21 cellular contexts compared by ENCODE assay signal in genomic region chr9:73202992-73203391, GRCh38. TPM values are rescaled to one million over a fixed set of nuclear protein-coding genes. Genes with fewer than 3 reads are reported as not detected.
A peak's percentile ranks its signal among the peaks of the same experiment; 100 is the strongest.
DNase-seq lines count a peak whose midpoint lies in the region; ATAC-seq, FAIRE-seq and TF ChIP-seq lines count a peak whose summit lies in the region.
"Had no signal": no experiment of that assay in that cellular context is flagged by ENCODE, and none has a peak within 500 bp of the region (broad histone marks: within the 10 kb centered on the region; RNA-seq: fewer than 3 reads in every experiment).

No MANE protein-coding gene starts in this region.

- H3K9me3 ChIP-seq in H1 (ENCODE audit: insufficient read depth in 2 of 2, low read depth in 1 of 2, low read length in 1 of 2), result no peaks in the 10 kb centered on the region
- H3K9me3 ChIP-seq: BE2C had no signal

- H3K9me3 Mint-ChIP-seq in CD14-positive monocyte, result peaks cover 0 to 3% (median 0%) of the 10 kb centered on the region in 7 donors
- H3K9me3 Mint-ChIP-seq: CD8-positive, alpha-beta memory T cell; T-cell had no signal

- intact Hi-C loops in CD14-positive monocyte (cut with micrococcal nuclease), result no loop called here

- CTCF ChIA-PET in H1 (lab: Charles Lee; ENCODE audit: partially characterized antibody), result interaction anchor here (0.6 to 3.5 kb wide), 5 partner anchors 37 to 1441 kb away, joined by 3 to 18 read pairs (median 3); no protein-coding TSS in a partner anchor

- H3K14ac ChIP-seq in H1 (ENCODE audit: insufficient read length), result no peak overlapping the region

- no peak overlapping the region for H3K56ac ChIP-seq in H1 (replicated peaks; ENCODE audit: insufficient read length, low read depth, low read length)

- H3K4me3 ChIP-seq in H1 (ENCODE audit: extremely low read depth in 1 of 4, insufficient read depth in 2 of 4, low read depth in 3 of 4, low read length in 4 of 4), result no peak overlapping the region
- H3K4me3 ChIP-seq: PC-9 had no signal

- H3K4me1 ChIP-seq in H1 (replicated peaks in 1 of 4; ENCODE audit: control insufficient read depth in 3 of 4, insufficient read depth in 4 of 4, low read length in 3 of 4), result 0 out of 7 replicates have a peak, but pooled peaks cover 0 to 4% (median 0%) of the 10 kb centered on the region in 4 experiments
- H3K4me1 ChIP-seq: BE2C had no signal

- H3K18ac ChIP-seq in H1 (ENCODE audit: extremely low read depth, low read length), result no peak overlapping the region

- no peak overlapping the region for H2BK12ac ChIP-seq in H1 (ENCODE audit: low read depth, low read length)

- TF ChIP-seq RAD21 in H1 (IDR thresholded peaks at IDR 0.05 in 1 of 2, conservative IDR thresholded peaks at IDR 0.05 in 1 of 2; ENCODE audit: low read depth in 2 of 2, low read length in 2 of 2), result no peak

- no peak overlapping the region for H3K23ac ChIP-seq in H1 (ENCODE audit: insufficient read length)

- no peak overlapping the region for H4K91ac ChIP-seq in H1 (replicated peaks; ENCODE audit: insufficient read length, low read length)

- TF ChIP-seq EP300 in H1 (IDR thresholded peaks at IDR 0.05; ENCODE audit: borderline replicate concordance in 1 of 2, low read depth in 2 of 2, low read length in 2 of 2), result no peak

- H3K27me3 Mint-ChIP-seq in CD14-positive monocyte (ENCODE audit: low read depth in 3 of 3), result peaks cover 0 to 2% (median 1%) of the 10 kb centered on the region in 3 donors

- H4K8ac ChIP-seq in H1 (ENCODE audit: extremely low read depth, insufficient read depth, low read length), result no peak overlapping the region

- H3K27ac ChIP-seq in H1 (ENCODE audit: low read depth, low read length), result no peak overlapping the region
- H3K27ac ChIP-seq: PC-9 had no signal

- no peak for TF ChIP-seq POLR2A in H1 (IDR thresholded peaks at IDR 0.05; ENCODE audit: control extremely low read depth in 1 of 2, low read depth in 2 of 2, low read length in 2 of 2)

- no peak overlapping the region for H2AK5ac ChIP-seq in H1 (ENCODE audit: low read depth, low read length)

- H3K79me2 ChIP-seq in H1 (ENCODE audit: control insufficient read depth in 1 of 2, insufficient read depth in 2 of 2, low read length in 2 of 2), result no peaks in the 10 kb centered on the region

- peak overlapping the region; percentile 28 to 87 (median 64) for H3K27ac Mint-ChIP-seq in CD14-positive monocyte
- H3K27ac Mint-ChIP-seq: CD8-positive, alpha-beta memory T cell; T-cell had no signal

- no peaks in the 10 kb centered on the region for H3K36me3 Mint-ChIP-seq in CD14-positive monocyte
- H3K36me3 Mint-ChIP-seq: CD8-positive, alpha-beta memory T cell; T-cell had no signal

- H3K4me1 Mint-ChIP-seq in CD14-positive monocyte, result peaks cover 26% of the 10 kb centered on the region
- H3K4me1 Mint-ChIP-seq: T-cell had no signal

- 0% methylated on average over 1 of the region's 1 CpG; no CpG with 5 or more reads in 1 of the 2 experiments for WGBS in H1 (ENCODE audit: extremely low coverage in 1 of 2, insufficient coverage in 1 of 2, insufficient read length in 1 of 2, insufficient replicate concordance in 2 of 2, low coverage in 1 of 2, low lambda C conversion rate in 2 of 2, missing lambda C conversion rate in 1 of 2), 2 experiments

- no peak overlapping the region for H2BK5ac ChIP-seq in H1 (ENCODE audit: low read depth, low read length)

- no peaks in the 10 kb centered on the region for H3K27me3 ChIP-seq in H1 (replicated peaks in 1 of 4; ENCODE audit: control insufficient read depth in 3 of 4, extremely low read depth in 1 of 4, insufficient read depth in 3 of 4, low read length in 3 of 4)
- H3K27me3 ChIP-seq: BE2C had no signal

- H4K20me1 ChIP-seq in H1 (replicated peaks in 1 of 2; ENCODE audit: control insufficient read depth in 1 of 2, insufficient read depth in 2 of 2, low read length in 2 of 2), result no peaks in the 10 kb centered on the region

- no peak overlapping the region for H3K4ac ChIP-seq in H1 (replicated peaks; ENCODE audit: insufficient read length, low read depth, low read length)

- no peak overlapping the region for H3K9ac ChIP-seq in H1 (replicated peaks in 1 of 4; ENCODE audit: extremely low read depth in 1 of 4, low read depth in 3 of 4, low read length in 3 of 4)

- DNase-seq in CD14-positive monocyte (ENCODE audit: low spot score), result peak; percentile 58
- peak; percentile 73 for DNase-seq in MV-4-11 (lab: John Stamatoyannopoulos, UW)
- DNase-seq in H1 (ENCODE audit: low read depth in 1 of 2, low spot score in 2 of 2), result no peak
- DNase-seq in mesenteric fat pad (ENCODE audit: low spot score), result no peak
- no peak for DNase-seq in ureter (ENCODE audit: low spot score)
- DNase-seq: BE2C; CD8-positive, alpha-beta memory T cell; KBM-7; NCI-H1105 treated with DMSO at 0.1 percent for 48 hours; NCI-H1694 treated with DMSO at 0.1 percent for 48 hours; NCI-H2107; NCI-H2227 treated with DMSO at 0.1 percent for 48 hours; NCI-H524; PC-9; T-cell; T-helper 9 cell had no signal

- POLR2A ChIA-PET in H1 (lab: Charles Lee; ENCODE audit: partially characterized antibody), result no interaction called here

- H3K36me3 ChIP-seq in H1 (ENCODE audit: control insufficient read depth in 2 of 4, insufficient read depth in 4 of 4, low read length in 3 of 4), result no peaks in the 10 kb centered on the region
- H3K36me3 ChIP-seq: BE2C had no signal

- no peak for FAIRE-seq in H1 (lab: Jason Lieb, UNC)
- FAIRE-seq: GM12892, GM19239 had no signal

- no peak overlapping the region for H3K4me2 ChIP-seq in H1 (ENCODE audit: insufficient read depth in 1 of 2, low read depth in 2 of 2, low read length in 2 of 2)
- H3K4me2 ChIP-seq: PC-9 had no signal

- peak overlapping the region in 1 of 2 donors; percentile 43 for H3K4me3 Mint-ChIP-seq in CD14-positive monocyte
- H3K4me3 Mint-ChIP-seq: CD8-positive, alpha-beta memory T cell; T-cell had no signal

- no peak overlapping the region for H2BK20ac ChIP-seq in H1 (ENCODE audit: low read length)

- no peaks in the 10 kb centered on the region for H3K23me2 ChIP-seq in H1 (ENCODE audit: low read depth, low read length)

- H2AFZ ChIP-seq in H1 (ENCODE audit: low read length), result peak overlapping the region; percentile 42; the same call in 1 of the 2 replicates
- H2AFZ ChIP-seq: PC-9 had no signal

- no peaks in the 10 kb centered on the region for H3K79me1 ChIP-seq in H1 (ENCODE audit: low read depth, low read length)

- TF ChIP-seq CTCF in CD14-positive monocyte (IDR thresholded peaks at IDR 0.05) (no peak), H1 (IDR thresholded peaks at IDR 0.05; ENCODE audit: control extremely low read depth in 1 of 3, insufficient read depth in 1 of 3, low read depth in 1 of 3, low read length in 3 of 3) (no peak)

- no peak overlapping the region for H4K5ac ChIP-seq in H1 (ENCODE audit: insufficient read length, low read depth, low read length)

- no peak overlapping the region for H2BK120ac ChIP-seq in H1 (replicated peaks; ENCODE audit: low read depth, low read length)

- no peak overlapping the region for H2BK15ac ChIP-seq in H1 (ENCODE audit: low read length)

- ATAC-seq in GM19463 (IDR thresholded peaks at IDR 0.05; ENCODE audit: unreplicated experiment), result peak; percentile 52
- ATAC-seq in GM18909 (IDR thresholded peaks at IDR 0.05; ENCODE audit: poor library complexity, unreplicated experiment), result no peak
- ATAC-seq: HCT116, T-cell had no signal

TF ChIP-seq in H1, 55 proteins besides CTCF, POLR2A, EP300 and RAD21:
- TF ChIP-seq E2F6 (IDR thresholded peaks at IDR 0.05) (no peak), MAFK (IDR thresholded peaks at IDR 0.05; ENCODE audit: low read depth, low read length) (no peak), TEAD4 (IDR thresholded peaks at IDR 0.05; ENCODE audit: low read depth, low read length) (no peak), SIN3A (conservative IDR thresholded peaks at IDR 0.05 in 1 of 2, IDR thresholded peaks at IDR 0.05 in 1 of 2; ENCODE audit: low read depth in 1 of 2, low read length in 2 of 2) (no peak), RFX5 (IDR thresholded peaks at IDR 0.05; ENCODE audit: borderline replicate concordance, low read depth, low read length) (no peak), HDAC2 (IDR thresholded peaks at IDR 0.05; ENCODE audit: borderline replicate concordance in 1 of 2, low read depth in 2 of 2, low read length in 2 of 2) (no peak), GTF2F1 (IDR thresholded peaks at IDR 0.05; ENCODE audit: borderline replicate concordance, low read depth, low read length) (no peak), CBX8 (IDR thresholded peaks at IDR 0.05; ENCODE audit: borderline replicate concordance, low read depth, low read length) (no peak), JUND (IDR thresholded peaks at IDR 0.05; ENCODE audit: low read length) (no peak), SIX5 (IDR thresholded peaks at IDR 0.05; ENCODE audit: low read depth, low read length) (no peak), PHF8 (conservative IDR thresholded peaks at IDR 0.05; ENCODE audit: low read depth, low read length) (no peak), CHD2 (IDR thresholded peaks at IDR 0.05; ENCODE audit: low read length) (no peak), KDM4A (IDR thresholded peaks at IDR 0.05; ENCODE audit: low read depth, low read length, severe bottlenecking) (no peak)

RNA-seq across cellular contexts. Expression of gene ANXA1, which starts 51.3 kb away (rescaled TPM):
- polyA plus RNA-seq in CD14-positive monocyte, result 1,000 to 10,000 TPM in 1 of 2 donors, 100 to 1,000 TPM in 1; 992 to 1,157 TPM
- 5.7 and 6.7 TPM in 2 replicates for total RNA-seq in H1 (2021; fragmentation: NEBNext Ultra II Directional; extraction: Animal tissue kit (Norgen Biotek cat#: 25700))
- polyA plus RNA-seq in H1 (2011; rRNA removed), result 0.50 and 0.71 TPM in 2 replicates
- 1.5 TPM for polyA plus RNA-seq in H1 (2011; cell fraction: cytosol; rRNA removed)
- polyA plus RNA-seq in H1 (2011; cell fraction: nucleus; rRNA removed), result 0.23 TPM
- 1.5 to 5.3 TPM (median 2.6 TPM) in 4 replicates for polyA plus RNA-seq in H1 (2012, experiment 1 of 2)
- polyA plus RNA-seq in H1 (2012, experiment 2 of 2), result 0.62 TPM
- polyA plus RNA-seq in H1 (2013, experiment 1 of 2), result 12.3 TPM
- polyA plus RNA-seq in H1 (2013, experiment 2 of 2), result 12.5 TPM
- polyA minus RNA-seq in H1 (2011; rRNA and poly(A)+ RNA removed), result 1.3 and 2.0 TPM in 2 replicates
- 3.4 TPM for polyA minus RNA-seq in H1 (2011; cell fraction: cytosol; rRNA and poly(A)+ RNA removed)
- polyA minus RNA-seq in H1 (2011; cell fraction: nucleus; rRNA and poly(A)+ RNA removed), result 3.2 TPM
- total RNA-seq in mesenteric fat pad, result 1,420 TPM
- total RNA-seq in ureter, result 175 TPM

Comparison
In these comparisons a context has a peak if more than half of its experiments do, and no peak if none do; other contexts are left out.
1. DNase-seq: peak in CD14-positive monocyte (single experiment) and MV-4-11 (single experiment); none in H1 (0 of 2), mesenteric fat pad (single experiment) and ureter (single experiment).
2. RNA of gene ANXA1, which starts 51.3 kb away (total RNA-seq): 1,420 TPM in mesenteric fat pad (single experiment) and 175 TPM in ureter (single experiment); 5.7 to 6.7 TPM in H1; every median in the first group is over 10 times any median in the second.